ENCODE assay signal across 19 cellular contexts in the genomic region with DNA sequence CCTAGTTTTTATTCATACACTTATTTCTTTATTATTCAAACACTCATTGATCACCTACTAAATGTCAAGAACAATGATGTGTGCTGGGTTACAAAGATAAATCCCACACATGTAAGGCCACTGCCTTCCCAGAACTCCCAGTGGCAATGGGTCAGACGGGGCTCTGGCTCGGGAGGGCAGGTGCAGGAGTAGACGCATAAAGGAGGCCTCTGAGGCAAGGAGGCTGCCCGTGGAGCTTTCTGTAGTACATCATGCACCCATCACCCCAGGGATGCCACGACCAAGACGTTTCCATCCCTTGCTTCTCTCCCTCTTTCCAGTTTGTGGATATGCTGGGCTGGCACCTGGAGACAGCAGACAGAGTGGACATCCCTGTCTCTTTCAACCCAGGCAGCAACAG.
DNase-seq lines count a peak whose midpoint lies in the region; ATAC-seq and TF ChIP-seq lines count a peak whose summit lies in the region.
"Had no signal": no experiment of that assay in that cellular context is flagged by ENCODE, and none has a peak within 500 bp of the region (broad histone marks: within the 10 kb centered on the region; RNA-seq: fewer than 3 reads in every experiment).

No MANE protein-coding gene starts in this region.

- H3K4me1 ChIP-seq in Loucy (ENCODE audit: insufficient read depth, low read length, poor library complexity, severe bottlenecking) (peaks cover 64% of the 10 kb centered on the region), smooth muscle cell (ENCODE audit: low read depth) (peaks cover 5% of the 10 kb centered on the region)
- H3K4me1 ChIP-seq: parathyroid adenoma had no signal

- no peak overlapping the region for H3K4me3 ChIP-seq in Loucy (ENCODE audit: low read length, poor library complexity, severe bottlenecking)
- H3K4me3 ChIP-seq in smooth muscle cell, result no peak overlapping the region
- H3K4me3 ChIP-seq in H7 (ENCODE audit: insufficient read depth, low read depth, low read length), result no peak overlapping the region
- H3K4me3 ChIP-seq: upper lobe of left lung had no signal

- H3K9me2 ChIP-seq in Loucy (replicated peaks; ENCODE audit: low read depth, low read length), result no peaks in the 10 kb centered on the region

- WGBS in smooth muscle cell (ENCODE audit: low lambda C conversion rate), result 80% methylated on average over 6 of the region's 6 CpGs

- H3K36me3 ChIP-seq in Loucy (ENCODE audit: insufficient read depth, low read length), result no peaks in the 10 kb centered on the region
- H3K36me3 ChIP-seq in smooth muscle cell (ENCODE audit: low read depth), result no peaks in the 10 kb centered on the region
- no peaks in the 10 kb centered on the region for H3K36me3 ChIP-seq in H7 (replicated peaks; ENCODE audit: control insufficient read depth, insufficient read depth, low read length)
- H3K36me3 ChIP-seq: upper lobe of left lung had no signal

- TF ChIP-seq CTCF in Loucy (conservative IDR thresholded peaks at IDR 0.05; ENCODE audit: low read length), result no peak
- no peak for TF ChIP-seq CTCF in smooth muscle cell (IDR thresholded peaks at IDR 0.05; ENCODE audit: borderline replicate concordance, insufficient read depth, poor library complexity, severe bottlenecking)

- peak overlapping the region; percentile 57 for H3K9ac ChIP-seq in Loucy (ENCODE audit: low read depth, low read length, poor library complexity, severe bottlenecking)
- no peak overlapping the region for H3K9ac ChIP-seq in smooth muscle cell (ENCODE audit: low read depth)
- H3K9ac ChIP-seq: parathyroid adenoma had no signal

- no peaks in the 10 kb centered on the region for H3K27me3 ChIP-seq in Loucy (ENCODE audit: insufficient read depth, low read length, poor library complexity, severe bottlenecking)
- H3K27me3 ChIP-seq in smooth muscle cell (ENCODE audit: low read depth), result no peaks in the 10 kb centered on the region
- no peaks in the 10 kb centered on the region; the same call in 1 of the 2 replicates for H3K27me3 ChIP-seq in H7 (ENCODE audit: control insufficient read depth, insufficient read depth, low read length)
- H3K27me3 ChIP-seq: upper lobe of left lung had no signal

- ATAC-seq in GM18907 (IDR thresholded peaks at IDR 0.05; ENCODE audit: unreplicated experiment), result no peak
- ATAC-seq: T-cell had no signal

- H3K79me2 ChIP-seq in Loucy (ENCODE audit: insufficient read depth, low read length) (no peaks in the 10 kb centered on the region), smooth muscle cell (ENCODE audit: low read depth) (no peaks in the 10 kb centered on the region)
- H3K79me2 ChIP-seq: parathyroid adenoma had no signal

- H3K27ac ChIP-seq in cingulate gyrus (ENCODE audit: low read depth, low read length) (peak overlapping the region; percentile 50), smooth muscle cell (ENCODE audit: low read depth) (peak overlapping the region; percentile 71)
- H3K27ac ChIP-seq: HL-60, parathyroid adenoma, upper lobe of left lung, VCaP had no signal

- H3K4me2 ChIP-seq in Loucy (ENCODE audit: low read depth, low read length, poor library complexity, severe bottlenecking) (no peak overlapping the region), smooth muscle cell (peak overlapping the region; percentile 52)

- H3F3A ChIP-seq in Loucy (ENCODE audit: low read depth), result peaks cover 6% of the 10 kb centered on the region
- no peaks in the 10 kb centered on the region for H3F3A ChIP-seq in smooth muscle cell (ENCODE audit: low read depth)

- H4K20me1 ChIP-seq in Loucy (ENCODE audit: insufficient read depth, low read length, poor library complexity, severe bottlenecking) (no peaks in the 10 kb centered on the region), smooth muscle cell (ENCODE audit: low read depth) (no peaks in the 10 kb centered on the region)

- no peaks in the 10 kb centered on the region for H3K9me3 ChIP-seq in Loucy (ENCODE audit: insufficient read depth, low read depth, low read length)
- no peaks in the 10 kb centered on the region for H3K9me3 ChIP-seq in smooth muscle cell (replicated peaks; ENCODE audit: low read depth)
- H3K9me3 ChIP-seq: upper lobe of left lung had no signal

- H2AFZ ChIP-seq in Loucy (ENCODE audit: low read length) (peak overlapping the region; percentile 79; the same call in 1 of the 2 replicates), smooth muscle cell (ENCODE audit: low read depth) (no peak overlapping the region)
- H2AFZ ChIP-seq: parathyroid adenoma had no signal

- peak; percentile 28 for DNase-seq in activated CD8-positive, alpha-beta memory T cell treated with anti-CD3 and anti-CD28 coated beads for 24 hours
- no peak for DNase-seq in activated CD8-positive, alpha-beta memory T cell treated with anti-CD3 and anti-CD28 coated beads, Interleukin-2, amount 50 U/mL, for 48 hours
- DNase-seq in smooth muscle cell (lab: John Stamatoyannopoulos, UW; ENCODE audit: unreplicated experiment) (no peak), DMS53 (lab: John Stamatoyannopoulos, UW) (no peak), H7 (no peak)
- DNase-seq: activated effector memory CD4-positive, alpha-beta T cell treated with Interleukin-2 at 50 U/mL for 16 hours; CD4-positive, alpha-beta memory T cell; DND-41; NCI-H1105; NCI-H2171; small intestine; T-cell; upper lobe of left lung had no signal
